Comparison of ENCODE assay signal across 11 cellular contexts in genomic region chr4:146292508-146292907, GRCh38.
"Had no signal": no experiment of that assay in that cellular context is flagged by ENCODE, and none has a peak within 500 bp of the region (broad histone marks: within the 10 kb centered on the region; RNA-seq: fewer than 3 reads in every experiment).

No MANE protein-coding gene starts in this region.

- H3K36me3 ChIP-seq: HAP-1 had no signal

- H3K27ac ChIP-seq: GM23248 had no signal

- DNase-seq: GM23248, GOT3, H7, H9, HCEC 1CT, HFFc6 had no signal

- FAIRE-seq: H1, H54 had no signal

- H2AFZ ChIP-seq: GM23248, GM23338 had no signal

- H3K9me3 ChIP-seq: HAP-1 had no signal

- ATAC-seq: GM23338, HCT116 had no signal

- H3K4me3 ChIP-seq: GM23248, GM23338, HAP-1 had no signal

- H3K4me2 ChIP-seq: GM23338 had no signal

- H3K9ac ChIP-seq: GM23248 had no signal
